Comparison of ENCODE assay signal across 21 cellular contexts in genomic region chr4:14700083-14700482, GRCh38.
"Had no signal": no experiment of that assay in that cellular context is flagged by ENCODE, and none has a peak within 500 bp of the region (broad histone marks: within the 10 kb centered on the region; RNA-seq: fewer than 3 reads in every experiment).

No MANE protein-coding gene starts in this region.

- ATAC-seq: activated CD4-positive, alpha-beta T cell treated with anti-CD3 and anti-CD28 coated beads for 36 hours; activated T-helper 17 cell treated with anti-CD3 and anti-CD28 coated beads, Interleukin-2, amount 50 U/mL, for 72 hours; Right ventricle myocardium inferior; T-cell had no signal

- FAIRE-seq: astrocyte had no signal

- H3K27ac ChIP-seq: brain microvascular endothelial cell, cardiac muscle cell, SK-N-MC, WERI-Rb-1 had no signal

- H3K27me3 ChIP-seq: brain microvascular endothelial cell, cardiac muscle cell had no signal

- H3K4me3 ChIP-seq: cardiac muscle cell, SK-N-MC had no signal

- DNase-seq: activated CD4-positive, alpha-beta memory T cell treated with anti-CD3 and anti-CD28 coated beads, Interleukin-2, amount 10 ng/mL, durations not matched to agents 7 days and 5 days; activated CD4-positive, alpha-beta T cell treated with anti-CD3 and anti-CD28 coated beads for 36 hours; activated CD4-positive, alpha-beta T cell treated with anti-CD3 and anti-CD28 coated beads, Interleukin-2, amount 50 U/mL, for 1 hour; activated gamma-delta T cell; activated naive CD4-positive, alpha-beta T cell treated with anti-CD3 and anti-CD28 coated beads for 36 hours; activated T-cell treated with anti-CD3 and anti-CD28 coated beads for 4 hours; activated T-cell treated with anti-CD3 and anti-CD28 coated beads, Interleukin-2, amount 50 U/mL, for 48 hours; amygdala; brain microvascular endothelial cell; cerebellar nuclear complex; MM.1S; NCI-H187 treated with DMSO at 0.1 percent for 48 hours; NCI-H446; NCI-H524; T-cell; WERI-Rb-1 had no signal

- H3K36me3 ChIP-seq: brain microvascular endothelial cell, cardiac muscle cell, WERI-Rb-1 had no signal
